ENCODE assay signal across 8 cellular contexts in the genomic region with DNA sequence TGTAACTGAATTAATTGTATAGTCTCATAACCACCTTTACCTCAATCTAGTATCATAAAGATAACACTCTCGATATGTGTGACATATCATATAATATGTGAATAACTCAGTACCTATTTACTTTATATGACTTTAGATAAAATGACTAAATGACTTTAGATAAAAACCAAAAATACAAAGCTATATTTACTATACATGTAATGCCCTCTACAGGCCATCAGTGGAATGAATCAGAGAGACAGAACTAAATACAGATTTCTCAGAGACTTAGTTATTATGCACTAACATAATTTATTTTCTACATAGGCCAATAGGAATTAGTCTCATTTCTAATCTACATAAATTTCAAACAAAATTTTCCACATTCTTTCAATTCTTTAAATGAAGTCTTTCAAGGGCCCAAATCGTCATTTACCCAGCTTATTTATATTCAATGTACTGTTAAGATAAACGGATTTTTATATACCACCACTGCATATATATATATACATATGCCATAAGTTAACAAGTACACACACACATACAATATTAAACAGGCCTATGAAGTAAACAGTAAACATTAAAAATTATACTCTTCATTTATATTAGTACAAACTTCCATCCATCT.
DNase-seq lines count a peak whose midpoint lies in the region; ATAC-seq, FAIRE-seq and TF ChIP-seq lines count a peak whose summit lies in the region.

No MANE protein-coding gene starts in this region.

- no peak overlapping the region for H2AFZ ChIP-seq in H9 (ENCODE audit: low read length)

- H3K27me3 Mint-ChIP-seq in H9 (ENCODE audit: low read depth) = no peaks in the 10 kb centered on the region; the same call in 1 of the 2 replicates
- no peaks in the 10 kb centered on the region for H3K27me3 Mint-ChIP-seq in CD4-positive, alpha-beta memory T cell

- H2BK15ac ChIP-seq in H9 (ENCODE audit: low read depth, low read length) = no peak overlapping the region

- CTCF ChIA-PET in CD4-positive, alpha-beta memory T cell (lab: Charles Lee; ENCODE audit: partially characterized antibody) = interaction anchor here (0.6 to 1.2 kb wide), 2 partner anchors 9 to 12 kb away, joined by 3 to 7 read pairs; no protein-coding TSS in a partner anchor

- H3T11ph ChIP-seq in H9 (ENCODE audit: low read length) = no peak overlapping the region

- peaks cover 11 to 12% of the 10 kb centered on the region in 2 experiments for H3K4me1 Mint-ChIP-seq in H9
- H3K4me1 Mint-ChIP-seq in CD4-positive, alpha-beta memory T cell = peaks cover 0 to 7% (median under 1%) of the 10 kb centered on the region in 4 donors

- peaks cover 21 to 27% of the 10 kb centered on the region in 2 experiments for H3K9me3 Mint-ChIP-seq in H9
- peaks cover 0 to 7% (median 0%) of the 10 kb centered on the region in 8 donors for H3K9me3 Mint-ChIP-seq in CD4-positive, alpha-beta memory T cell

- intact Hi-C loops in CD4-positive, alpha-beta memory T cell (cut with micrococcal nuclease) = loop anchor here (10.0 kb wide), 1 partner anchor 681 kb away; no protein-coding TSS in a partner anchor

- DNase-seq in BE2C (no peak), H9 (no peak), left kidney (ENCODE audit: low read depth, low spot score) (peak; percentile 20)
- no peak for DNase-seq in activated CD8-positive, alpha-beta memory T cell treated with anti-CD3 and anti-CD28 coated beads, Interleukin-2, amount 50 U/mL, for 48 hours
- no peak for DNase-seq in CD4-positive, alpha-beta memory T cell

- TF ChIP-seq CTCF in BE2C (IDR thresholded peaks at IDR 0.05; ENCODE audit: low read depth, low read length) (peak; percentile 52), H9 (conservative IDR thresholded peaks at IDR 0.05) (peak; percentile 80)

- H3K56ac ChIP-seq in H9 (ENCODE audit: insufficient read length, low read depth, low read length) = no peak overlapping the region

- no peaks in the 10 kb centered on the region for H4K20me1 ChIP-seq in H9 (ENCODE audit: control insufficient read depth, insufficient read depth, insufficient read length)

- no peak overlapping the region for H3K4me3 ChIP-seq in BE2C (ENCODE audit: low read depth, low read length)
- no peak overlapping the region for H3K4me3 ChIP-seq in CD4-positive, alpha-beta memory T cell (ENCODE audit: low read length in 2 of 2)

- no peak overlapping the region for H3K4ac ChIP-seq in H9 (ENCODE audit: low read depth, low read length)

- no peak overlapping the region for H4K8ac ChIP-seq in H9 (replicated peaks; ENCODE audit: insufficient read length, low read depth, low read length)

- H3K18ac ChIP-seq in H9 (ENCODE audit: insufficient read length, low read depth, low read length) = no peak overlapping the region

- H3K27ac ChIP-seq in H9 (ENCODE audit: insufficient read length, low read depth, low read length) = no peak overlapping the region
- no peak overlapping the region for H3K27ac ChIP-seq in CD4-positive, alpha-beta memory T cell (ENCODE audit: low read depth, low read length)

- H4K5ac ChIP-seq in H9 (ENCODE audit: insufficient read length, low read depth, low read length) = no peak overlapping the region

- no peaks in the 10 kb centered on the region for H3K79me2 ChIP-seq in H9 (ENCODE audit: insufficient read depth, low read length)

- peaks cover 6 to 35% (median 12%) of the 10 kb centered on the region in 3 experiments; a peak in 5 of 7 replicates for H3K36me3 Mint-ChIP-seq in H9 (ENCODE audit: insufficient read depth in 1 of 3, low read depth in 3 of 3)
- peaks cover 0 to 9% of the 10 kb centered on the region in 2 donors for H3K36me3 Mint-ChIP-seq in CD4-positive, alpha-beta memory T cell

- no peak overlapping the region for H3K4me3 Mint-ChIP-seq in H9
- no peak overlapping the region for H3K4me3 Mint-ChIP-seq in CD4-positive, alpha-beta memory T cell

- no peak overlapping the region for H2AK5ac ChIP-seq in H9 (ENCODE audit: insufficient read length, low read length)

- H3K27me3 ChIP-seq in BE2C = no peaks in the 10 kb centered on the region
- no peaks in the 10 kb centered on the region for H3K27me3 ChIP-seq in H9 (ENCODE audit: insufficient read depth, low read length)
- no peaks in the 10 kb centered on the region for H3K27me3 ChIP-seq in CD4-positive, alpha-beta memory T cell (ENCODE audit: insufficient read depth, low read length)

- FAIRE-seq in TTC549 (lab: Jason Lieb, UNC) = peak; percentile 98

- H3K79me1 ChIP-seq in H9 (ENCODE audit: insufficient read depth, low read depth, low read length, poor library complexity, severe bottlenecking) = no peaks in the 10 kb centered on the region

- H3K9me3 ChIP-seq in BE2C (no peaks in the 10 kb centered on the region), H9 (ENCODE audit: control insufficient read depth, low read depth, low read length) (no peaks in the 10 kb centered on the region)
- no peaks in the 10 kb centered on the region for H3K9me3 ChIP-seq in CD4-positive, alpha-beta memory T cell (ENCODE audit: control insufficient read depth in 1 of 2, low read length in 2 of 2)

- no peaks in the 10 kb centered on the region for H3K36me3 ChIP-seq in BE2C
- no peaks in the 10 kb centered on the region for H3K36me3 ChIP-seq in CD4-positive, alpha-beta memory T cell (ENCODE audit: insufficient read depth, low read length)

- POLR2A ChIA-PET in CD4-positive, alpha-beta memory T cell (lab: Charles Lee; ENCODE audit: partially characterized antibody) = no interaction called here

- no peak overlapping the region for H2BK12ac ChIP-seq in H9 (ENCODE audit: insufficient read length, low read depth, low read length)

- H4K91ac ChIP-seq in H9 (ENCODE audit: insufficient read length, low read depth, low read length) = no peak overlapping the region

- no peak overlapping the region for H2BK20ac ChIP-seq in H9 (ENCODE audit: low read depth, low read length, poor library complexity, severe bottlenecking)

- H3K23me2 ChIP-seq in H9 (ENCODE audit: insufficient read length, low read depth, low read length, poor library complexity, severe bottlenecking) = no peaks in the 10 kb centered on the region

- H3K14ac ChIP-seq in H9 (ENCODE audit: insufficient read depth, low read length) = no peak overlapping the region

- H3K23ac ChIP-seq in H9 (ENCODE audit: insufficient read length, low read depth, low read length) = no peak overlapping the region

- no peak overlapping the region for H3K9ac ChIP-seq in H9 (ENCODE audit: extremely low read depth, insufficient read length, low read length)

- ATAC-seq in GM21360 (IDR thresholded peaks at IDR 0.05; ENCODE audit: unreplicated experiment) = no peak
- no peak for ATAC-seq in HG02870 (IDR thresholded peaks at IDR 0.05; ENCODE audit: unreplicated experiment)

- no peak overlapping the region for H3K27ac Mint-ChIP-seq in H9
- no peak overlapping the region for H3K27ac Mint-ChIP-seq in CD4-positive, alpha-beta memory T cell

- no peak overlapping the region for H3K4me2 ChIP-seq in H9 (ENCODE audit: insufficient read depth, insufficient read length, low read length)

- WGBS in H9 (ENCODE audit: extremely low coverage, insufficient read length, low lambda C conversion rate) = no CpG with 5 or more reads among the region's 3 CpGs

- no peaks in the 10 kb centered on the region for H3K4me1 ChIP-seq in BE2C
- no peaks in the 10 kb centered on the region for H3K4me1 ChIP-seq in H9 (ENCODE audit: insufficient read depth, low read length)
- H3K4me1 ChIP-seq in CD4-positive, alpha-beta memory T cell (ENCODE audit: insufficient read depth, low read length) = no peaks in the 10 kb centered on the region

- no peak overlapping the region for H2BK5ac ChIP-seq in H9 (ENCODE audit: insufficient read length, low read length)

- no peak overlapping the region for H2BK120ac ChIP-seq in H9 (ENCODE audit: low read depth, low read length, poor library complexity, severe bottlenecking)
